ENCODE assay signal across 1 cellular context in genomic region chr1:33043267-33044090, GRCh38.
TF ChIP-seq lines count a peak whose summit lies in the region.

No MANE protein-coding gene starts in this region.

TF ChIP-seq in K562, 482 proteins besides CTCF, POLR2A, EP300 and RAD21 (continues in another document):
- TF ChIP-seq NFE2 (IDR thresholded peaks at IDR 0.05; ENCODE audit: low read depth) = no peak
- no peak for TF ChIP-seq ELF4 (CRISPR knock-in tag; IDR thresholded peaks at IDR 0.05)
- peak; percentile 71 for TF ChIP-seq PTTG1 (tag; IDR thresholded peaks at IDR 0.05; ENCODE audit: low read depth)
- no peak for TF ChIP-seq NR2C1 (IDR thresholded peaks at IDR 0.05)
- TF ChIP-seq NR2C1 (tag; IDR thresholded peaks at IDR 0.05) = 0 out of 2 replicates have a peak, but pooled peaks have one; percentile 20
- TF ChIP-seq BDP1 (IDR thresholded peaks at IDR 0.05; ENCODE audit: insufficient read depth, insufficient read length) = no peak
- TF ChIP-seq ZNF444 (CRISPR knock-in tag; IDR thresholded peaks at IDR 0.05) = no peak
- no peak for TF ChIP-seq HDAC1 (IDR thresholded peaks at IDR 0.05)
- no peak for TF ChIP-seq ZNF75A (CRISPR knock-in tag; IDR thresholded peaks at IDR 0.05)
- no peak for TF ChIP-seq MLX (CRISPR knock-in tag; conservative IDR thresholded peaks at IDR 0.05)
- TF ChIP-seq ZNF232 (CRISPR knock-in tag; IDR thresholded peaks at IDR 0.05) = no peak
- TF ChIP-seq TCF7L2 (IDR thresholded peaks at IDR 0.05; ENCODE audit: low read depth, low read length) = no peak
- TF ChIP-seq ZNF121 (CRISPR knock-in tag; conservative IDR thresholded peaks at IDR 0.05) = no peak
- TF ChIP-seq SP2 (IDR thresholded peaks at IDR 0.05; ENCODE audit: extremely low read depth, low read depth, low read length, poor library complexity, severe bottlenecking) = no peak
- peak; percentile 65; the same call in 1 of the 2 replicates for TF ChIP-seq PYGO2 (tag; IDR thresholded peaks at IDR 0.05)
- no peak for TF ChIP-seq ZNF778 (CRISPR knock-in tag; IDR thresholded peaks at IDR 0.05)
- TF ChIP-seq MITF (IDR thresholded peaks at IDR 0.05) = no peak
- TF ChIP-seq ZNF175 (CRISPR knock-in tag; IDR thresholded peaks at IDR 0.05; ENCODE audit: low read depth) = peak; percentile 76
- no peak for TF ChIP-seq KAT8 (IDR thresholded peaks at IDR 0.05; ENCODE audit: low read depth)
- TF ChIP-seq TAF7 (tag; IDR thresholded peaks at IDR 0.05) = no peak
- TF ChIP-seq, protein P1, sequence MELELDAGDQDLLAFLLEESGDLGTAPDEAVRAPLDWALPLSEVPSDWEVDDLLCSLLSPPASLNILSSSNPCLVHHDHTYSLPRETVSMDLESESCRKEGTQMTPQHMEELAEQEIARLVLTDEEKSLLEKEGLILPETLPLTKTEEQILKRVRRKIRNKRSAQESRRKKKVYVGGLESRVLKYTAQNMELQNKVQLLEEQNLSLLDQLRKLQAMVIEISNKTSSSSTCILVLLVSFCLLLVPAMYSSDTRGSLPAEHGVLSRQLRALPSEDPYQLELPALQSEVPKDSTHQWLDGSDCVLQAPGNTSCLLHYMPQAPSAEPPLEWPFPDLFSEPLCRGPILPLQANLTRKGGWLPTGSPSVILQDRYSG (tag; conservative IDR thresholded peaks at IDR 0.05; ENCODE audit: low read depth) = 0 out of 2 replicates have a peak, but pooled peaks have one; percentile 45
- no peak for TF ChIP-seq BCOR (IDR thresholded peaks at IDR 0.05)
- no peak for TF ChIP-seq BCLAF1 (IDR thresholded peaks at IDR 0.05; ENCODE audit: borderline replicate concordance in 1 of 2, control insufficient read depth in 1 of 2, low read depth in 2 of 2, low read length in 1 of 2)
- 0 out of 2 replicates have a peak, but pooled peaks have one; percentile 26 for TF ChIP-seq DMBX1 (CRISPR knock-in tag; IDR thresholded peaks at IDR 0.05; ENCODE audit: borderline replicate concordance)
- TF ChIP-seq ZNF79 (CRISPR knock-in tag; IDR thresholded peaks at IDR 0.05; ENCODE audit: low read depth) = no peak
- TF ChIP-seq ZBTB12 (CRISPR knock-in tag; IDR thresholded peaks at IDR 0.05) = no peak
- 0 out of 2 replicates have a peak, but pooled peaks have one; percentile 64 for TF ChIP-seq GTF2A2 (tag; IDR thresholded peaks at IDR 0.05)
- no peak for TF ChIP-seq ZNF134 (CRISPR knock-in tag; conservative IDR thresholded peaks at IDR 0.05)
- no peak for TF ChIP-seq CEBPB (tag; IDR thresholded peaks at IDR 0.05)
- no peak for TF ChIP-seq ZBTB17 (CRISPR knock-in tag; IDR thresholded peaks at IDR 0.05)
- 0 out of 2 replicates have a peak, but pooled peaks have one; percentile 22 for TF ChIP-seq ZNF766 (CRISPR knock-in tag; conservative IDR thresholded peaks at IDR 0.05)
- no peak for TF ChIP-seq MXI1 (IDR thresholded peaks at IDR 0.05; ENCODE audit: low read depth, low read length)
- no peak for TF ChIP-seq ZFX (CRISPR knock-in tag; IDR thresholded peaks at IDR 0.05)
- TF ChIP-seq ZNF395 (CRISPR knock-in tag; IDR thresholded peaks at IDR 0.05) = peak; percentile 69; the same call in 1 of the 2 replicates
- TF ChIP-seq, protein P2, sequence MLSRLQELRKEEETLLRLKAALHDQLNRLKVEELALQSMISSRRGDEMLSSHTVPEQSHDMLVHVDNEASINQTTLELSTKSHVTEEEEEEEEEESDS (CRISPR knock-in tag; IDR thresholded peaks at IDR 0.05) = no peak
- TF ChIP-seq CXXC5 (CRISPR knock-in tag; IDR thresholded peaks at IDR 0.05) = no peak
- no peak for TF ChIP-seq XRCC5 (IDR thresholded peaks at IDR 0.05; ENCODE audit: low read depth, low read length)
- no peak for TF ChIP-seq CREBBP (IDR thresholded peaks at IDR 0.05; ENCODE audit: low read depth, low read length)
- TF ChIP-seq DDX20 (tag; IDR thresholded peaks at IDR 0.05; ENCODE audit: low read depth) = peak; percentile 76
- peak; percentile 60; the same call in 1 of the 2 replicates for TF ChIP-seq ILK (tag; IDR thresholded peaks at IDR 0.05; ENCODE audit: borderline replicate concordance, low read depth)
- TF ChIP-seq NCOA6 (IDR thresholded peaks at IDR 0.05) = no peak
- TF ChIP-seq SMARCC2 (IDR thresholded peaks at IDR 0.05; ENCODE audit: low read depth) = no peak
- no peak for TF ChIP-seq THAP7 (CRISPR knock-in tag; IDR thresholded peaks at IDR 0.05)
- TF ChIP-seq ZNF184 (CRISPR knock-in tag; IDR thresholded peaks at IDR 0.05) = no peak
- no peak for TF ChIP-seq PHF8 (IDR thresholded peaks at IDR 0.05; ENCODE audit: borderline replicate concordance, low read length)
- TF ChIP-seq PTRF (tag; IDR thresholded peaks at IDR 0.05) = peak; percentile 67; the same call in 1 of the 2 replicates
- no peak for TF ChIP-seq FOXJ2 (tag; IDR thresholded peaks at IDR 0.05)
- TF ChIP-seq, protein P3, sequence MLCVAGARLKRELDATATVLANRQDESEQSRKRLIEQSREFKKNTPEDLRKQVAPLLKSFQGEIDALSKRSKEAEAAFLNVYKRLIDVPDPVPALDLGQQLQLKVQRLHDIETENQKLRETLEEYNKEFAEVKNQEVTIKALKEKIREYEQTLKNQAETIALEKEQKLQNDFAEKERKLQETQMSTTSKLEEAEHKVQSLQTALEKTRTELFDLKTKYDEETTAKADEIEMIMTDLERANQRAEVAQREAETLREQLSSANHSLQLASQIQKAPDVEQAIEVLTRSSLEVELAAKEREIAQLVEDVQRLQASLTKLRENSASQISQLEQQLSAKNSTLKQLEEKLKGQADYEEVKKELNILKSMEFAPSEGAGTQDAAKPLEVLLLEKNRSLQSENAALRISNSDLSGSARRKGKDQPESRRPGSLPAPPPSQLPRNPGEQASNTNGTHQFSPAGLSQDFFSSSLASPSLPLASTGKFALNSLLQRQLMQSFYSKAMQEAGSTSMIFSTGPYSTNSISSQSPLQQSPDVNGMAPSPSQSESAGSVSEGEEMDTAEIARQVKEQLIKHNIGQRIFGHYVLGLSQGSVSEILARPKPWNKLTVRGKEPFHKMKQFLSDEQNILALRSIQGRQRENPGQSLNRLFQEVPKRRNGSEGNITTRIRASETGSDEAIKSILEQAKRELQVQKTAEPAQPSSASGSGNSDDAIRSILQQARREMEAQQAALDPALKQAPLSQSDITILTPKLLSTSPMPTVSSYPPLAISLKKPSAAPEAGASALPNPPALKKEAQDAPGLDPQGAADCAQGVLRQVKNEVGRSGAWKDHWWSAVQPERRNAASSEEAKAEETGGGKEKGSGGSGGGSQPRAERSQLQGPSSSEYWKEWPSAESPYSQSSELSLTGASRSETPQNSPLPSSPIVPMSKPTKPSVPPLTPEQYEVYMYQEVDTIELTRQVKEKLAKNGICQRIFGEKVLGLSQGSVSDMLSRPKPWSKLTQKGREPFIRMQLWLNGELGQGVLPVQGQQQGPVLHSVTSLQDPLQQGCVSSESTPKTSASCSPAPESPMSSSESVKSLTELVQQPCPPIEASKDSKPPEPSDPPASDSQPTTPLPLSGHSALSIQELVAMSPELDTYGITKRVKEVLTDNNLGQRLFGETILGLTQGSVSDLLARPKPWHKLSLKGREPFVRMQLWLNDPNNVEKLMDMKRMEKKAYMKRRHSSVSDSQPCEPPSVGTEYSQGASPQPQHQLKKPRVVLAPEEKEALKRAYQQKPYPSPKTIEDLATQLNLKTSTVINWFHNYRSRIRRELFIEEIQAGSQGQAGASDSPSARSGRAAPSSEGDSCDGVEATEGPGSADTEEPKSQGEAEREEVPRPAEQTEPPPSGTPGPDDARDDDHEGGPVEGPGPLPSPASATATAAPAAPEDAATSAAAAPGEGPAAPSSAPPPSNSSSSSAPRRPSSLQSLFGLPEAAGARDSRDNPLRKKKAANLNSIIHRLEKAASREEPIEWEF (CRISPR knock-in tag; IDR thresholded peaks at IDR 0.05) = no peak
- TF ChIP-seq BACH1 (tag; IDR thresholded peaks at IDR 0.05) = peak; percentile 51; the same call in 1 of the 2 replicates
- no peak for TF ChIP-seq ZNF3 (CRISPR knock-in tag; IDR thresholded peaks at IDR 0.05)
- no peak for TF ChIP-seq PHF21A (IDR thresholded peaks at IDR 0.05; ENCODE audit: borderline replicate concordance, low read depth)
- TF ChIP-seq ZNF584 (CRISPR knock-in tag; IDR thresholded peaks at IDR 0.05; ENCODE audit: low read depth) = peak; percentile 64; the same call in 1 of the 2 replicates
- TF ChIP-seq SMARCA4 (IDR thresholded peaks at IDR 0.05) = no peak
- no peak for TF ChIP-seq ZC3H8 (IDR thresholded peaks at IDR 0.05)
- TF ChIP-seq ZNF507 (tag; conservative IDR thresholded peaks at IDR 0.05) = no peak
